In the genomic region with DNA sequence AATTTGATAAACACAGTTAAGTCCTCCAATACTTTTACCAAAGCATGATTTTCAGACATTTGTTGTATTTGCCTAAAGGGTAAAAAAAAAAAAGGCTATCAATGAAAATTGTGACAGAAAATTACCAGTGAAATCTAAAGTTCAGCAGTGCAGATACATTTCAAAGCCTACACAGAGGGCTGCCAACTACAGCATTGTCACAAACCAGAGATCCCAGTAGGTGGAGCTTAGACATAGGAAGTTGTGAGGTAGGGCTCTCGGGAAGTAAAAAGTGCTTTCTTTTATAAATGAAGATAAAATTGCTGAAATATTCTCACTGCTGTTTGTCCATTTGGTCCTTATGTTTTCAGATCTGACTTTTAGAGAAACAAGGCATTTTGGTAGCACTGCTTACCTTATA, we compare ENCODE assay signal across 24 cellular contexts.
DNase-seq lines count a peak whose midpoint lies in the region; ATAC-seq and TF ChIP-seq lines count a peak whose summit lies in the region.
"Had no signal": no experiment of that assay in that cellular context is flagged by ENCODE, and none has a peak within 500 bp of the region (broad histone marks: within the 10 kb centered on the region; RNA-seq: fewer than 3 reads in every experiment).

No MANE protein-coding gene starts in this region.

- H3K27ac ChIP-seq in SK-N-SH (ENCODE audit: low read depth in 2 of 2, low read length in 1 of 2): no peak overlapping the region; a peak in 1 of 4 replicates
- no peak overlapping the region for H3K27ac ChIP-seq in endodermal cell (ENCODE audit: low read depth, low read length)
- peak overlapping the region; percentile 55 for H3K27ac ChIP-seq in neutrophil
- H3K27ac ChIP-seq: coronary artery, VCaP had no signal

- no peaks in the 10 kb centered on the region for H3K9me3 Mint-ChIP-seq in activated T-cell treated with anti-CD3 and anti-CD28 coated beads, Interleukin-2, amount 50 U/mL, for 24 hours
- H3K9me3 Mint-ChIP-seq in activated T-cell treated with anti-CD3 and anti-CD28 coated beads, Interleukin-2, amount 50 U/mL, for 4 hours: no peaks in the 10 kb centered on the region
- no peaks in the 10 kb centered on the region for H3K9me3 Mint-ChIP-seq in endodermal cell
- H3K9me3 Mint-ChIP-seq: brain, type B pancreatic cell had no signal

- H3K79me2 ChIP-seq in SK-N-SH (ENCODE audit: insufficient read depth): peaks cover 27% of the 10 kb centered on the region

- TF ChIP-seq RAD21 in SK-N-SH (IDR thresholded peaks at IDR 0.05; ENCODE audit: low read length): 0 out of 2 replicates have a peak, but pooled peaks have one; percentile 9

- H4K20me1 ChIP-seq in SK-N-SH (ENCODE audit: insufficient read depth): 0 out of 2 replicates have a peak, but pooled peaks cover 2% of the 10 kb centered on the region

- no peak overlapping the region for H3K4me2 ChIP-seq in SK-N-SH

- peak overlapping the region; percentile 62 for H3K27ac Mint-ChIP-seq in activated T-cell treated with anti-CD3 and anti-CD28 coated beads, Interleukin-2, amount 50 U/mL, for 24 hours
- H3K27ac Mint-ChIP-seq in endodermal cell: no peak overlapping the region
- H3K27ac Mint-ChIP-seq: type B pancreatic cell had no signal

- no peaks in the 10 kb centered on the region for H3K27me3 Mint-ChIP-seq in activated T-cell treated with anti-CD3 and anti-CD28 coated beads, Interleukin-2, amount 50 U/mL, for 24 hours
- H3K27me3 Mint-ChIP-seq in activated T-cell treated with anti-CD3 and anti-CD28 coated beads, Interleukin-2, amount 50 U/mL, for 4 hours (ENCODE audit: low read depth): no peaks in the 10 kb centered on the region
- H3K27me3 Mint-ChIP-seq in endodermal cell (ENCODE audit: insufficient read depth): no peaks in the 10 kb centered on the region
- H3K27me3 Mint-ChIP-seq: brain, type B pancreatic cell had no signal

- H3K27me3 ChIP-seq in SK-N-SH (ENCODE audit: insufficient read depth): no peaks in the 10 kb centered on the region
- H3K27me3 ChIP-seq in endodermal cell (ENCODE audit: control insufficient read depth, insufficient read depth, low read length, poor library complexity, severe bottlenecking): no peaks in the 10 kb centered on the region
- H3K27me3 ChIP-seq in neutrophil: no peaks in the 10 kb centered on the region

- H3K4me1 Mint-ChIP-seq in activated T-cell treated with anti-CD3 and anti-CD28 coated beads, Interleukin-2, amount 50 U/mL, for 24 hours (ENCODE audit: low read depth): peaks cover 25% of the 10 kb centered on the region
- H3K4me1 Mint-ChIP-seq in activated T-cell treated with anti-CD3 and anti-CD28 coated beads, Interleukin-2, amount 50 U/mL, for 4 hours (ENCODE audit: low read depth): peaks cover 13% of the 10 kb centered on the region
- H3K4me1 Mint-ChIP-seq in endodermal cell: peaks cover 7% of the 10 kb centered on the region

- no peaks in the 10 kb centered on the region for H3K9me3 ChIP-seq in SK-N-SH
- H3K9me3 ChIP-seq in endodermal cell (ENCODE audit: control insufficient read depth, low read length): no peaks in the 10 kb centered on the region
- H3K9me3 ChIP-seq in neutrophil: no peaks in the 10 kb centered on the region

- POLR2A ChIA-PET in SK-N-SH (lab: Yijun Ruan, JAX): no interaction called here

- 100% methylated on average over 1 of the region's 1 CpG for WGBS in SK-N-SH (ENCODE audit: low lambda C conversion rate)
- WGBS in endodermal cell (ENCODE audit: insufficient coverage in 1 of 2, insufficient read length in 1 of 2), 2 experiments: 93% methylated on average over 1 of the region's 1 CpG; no CpG with 5 or more reads in 1 of the 2 experiments

- H3K4me1 ChIP-seq in SK-N-SH (ENCODE audit: control insufficient read depth in 1 of 2, insufficient read depth in 2 of 2, low read depth in 1 of 2, low read length in 1 of 2) (peaks cover 0 to 4% of the 10 kb centered on the region in 2 experiments; a peak in 2 of 4 replicates), endodermal cell (ENCODE audit: control insufficient read depth, insufficient read depth, low read length) (no peaks in the 10 kb centered on the region), neutrophil (ENCODE audit: control insufficient read depth in 1 of 2, insufficient read depth in 1 of 2, low read depth in 1 of 2, low read length in 1 of 2) (peaks cover 8 to 15% of the 10 kb centered on the region in 2 experiments)

- no peaks in the 10 kb centered on the region for H3F3A ChIP-seq in SK-N-SH (replicated peaks; ENCODE audit: insufficient read depth)

- peaks cover 82% of the 10 kb centered on the region for H3K36me3 Mint-ChIP-seq in activated T-cell treated with anti-CD3 and anti-CD28 coated beads, Interleukin-2, amount 50 U/mL, for 24 hours (ENCODE audit: low read depth)
- H3K36me3 Mint-ChIP-seq in activated T-cell treated with anti-CD3 and anti-CD28 coated beads, Interleukin-2, amount 50 U/mL, for 4 hours (ENCODE audit: insufficient read depth): peaks cover 34% of the 10 kb centered on the region
- peaks cover 37% of the 10 kb centered on the region for H3K36me3 Mint-ChIP-seq in endodermal cell (ENCODE audit: low read depth)

- ATAC-seq in activated T-cell treated with anti-CD3 and anti-CD28 coated beads, Interleukin-2, amount 50 U/mL, for 4 hours: no peak

- H3K4me3 ChIP-seq in SK-N-SH (ENCODE audit: low read depth in 2 of 2, low read length in 1 of 2): no peak overlapping the region
- H3K4me3 ChIP-seq in endodermal cell (ENCODE audit: low read length): no peak overlapping the region
- no peak overlapping the region for H3K4me3 ChIP-seq in neutrophil (ENCODE audit: low read depth in 1 of 2, low read length in 1 of 2)
- H3K4me3 ChIP-seq: coronary artery had no signal

- TF ChIP-seq EP300 in SK-N-SH (IDR thresholded peaks at IDR 0.05; ENCODE audit: borderline replicate concordance in 1 of 2, low read depth in 1 of 2, low read length in 1 of 2): no peak

- no peak overlapping the region for H3K4me3 Mint-ChIP-seq in activated T-cell treated with anti-CD3 and anti-CD28 coated beads, Interleukin-2, amount 50 U/mL, for 24 hours
- no peak overlapping the region for H3K4me3 Mint-ChIP-seq in activated T-cell treated with anti-CD3 and anti-CD28 coated beads, Interleukin-2, amount 50 U/mL, for 4 hours
- no peak overlapping the region for H3K4me3 Mint-ChIP-seq in endodermal cell
- H3K4me3 Mint-ChIP-seq: brain, type B pancreatic cell had no signal

- DNase-seq in activated T-cell treated with anti-CD3 and anti-CD28 coated beads, Interleukin-2, amount 50 U/mL, for 24 hours: no peak
- DNase-seq in activated T-cell treated with anti-CD3 and anti-CD28 coated beads, Interleukin-2, amount 50 U/mL, for 4 hours: no peak
- DNase-seq in SK-N-SH (no peak), endodermal cell (no peak), NCI-H526 (lab: John Stamatoyannopoulos, UW) (no peak), C1 segment of cervical spinal cord (lab: John Stamatoyannopoulos, UW) (no peak)
- DNase-seq in activated CD8-positive, alpha-beta memory T cell treated with anti-CD3 and anti-CD28 coated beads, Interleukin-2, amount 50 U/mL, for 48 hours: no peak
- DNase-seq: activated CD4-positive, alpha-beta T cell treated with anti-CD3 and anti-CD28 coated beads, Interleukin-2, amount 50 U/mL, for 1 hour; activated CD8-positive, alpha-beta memory T cell treated with anti-CD3 and anti-CD28 coated beads, Interleukin-2, amount 50 U/mL, for 4 hours; activated gamma-delta T cell; AML-193; DMS79; GOT3; mammary epithelial cell; NCI-H146; NCI-H510A treated with DMSO at 0.1 percent for 48 hours; nucleus accumbens; small intestine; stimulated activated CD4-positive, alpha-beta T cell treated with anti-CD3 and anti-CD28 coated beads, Interleukin-1b, Interleukin-23, amount 100 ng/mL, for 48 hours had no signal

- H3K36me3 ChIP-seq in SK-N-SH (replicated peaks in 1 of 2; ENCODE audit: control insufficient read depth in 1 of 2, insufficient read depth in 2 of 2, low read length in 1 of 2) (peaks cover 51 to 62% of the 10 kb centered on the region in 2 experiments), endodermal cell (ENCODE audit: control insufficient read depth, insufficient read depth, low read length) (peaks cover 77% of the 10 kb centered on the region), neutrophil (peaks cover 59% of the 10 kb centered on the region)

- no peak for TF ChIP-seq CTCF in SK-N-SH (IDR thresholded peaks at IDR 0.05)
- TF ChIP-seq CTCF in endodermal cell (conservative IDR thresholded peaks at IDR 0.05): peak; percentile 27
- no peak for TF ChIP-seq CTCF in neutrophil (IDR thresholded peaks at IDR 0.05)

- H3K9ac ChIP-seq in SK-N-SH (no peak overlapping the region), endodermal cell (ENCODE audit: extremely low read depth, low read length, poor library complexity, severe bottlenecking) (no peak overlapping the region)

- H3K9me2 ChIP-seq in SK-N-SH: no peaks in the 10 kb centered on the region

- CTCF ChIA-PET in SK-N-SH (lab: Yijun Ruan, JAX): no interaction called here

- no peak overlapping the region for H2AFZ ChIP-seq in SK-N-SH (ENCODE audit: low read depth)

TF ChIP-seq in SK-N-SH, 30 proteins besides CTCF, POLR2A, EP300 and RAD21 (continues in another document):
- TF ChIP-seq GATA2 (CRISPR knock-in tag; IDR thresholded peaks at IDR 0.05) (no peak), GABPA (IDR thresholded peaks at IDR 0.05; ENCODE audit: low read depth) (no peak), SIN3A (IDR thresholded peaks at IDR 0.05; ENCODE audit: borderline replicate concordance, low read depth, low read length) (no peak), TEAD4 (IDR thresholded peaks at IDR 0.05; ENCODE audit: borderline replicate concordance, insufficient read depth) (no peak), IRF3 (IDR thresholded peaks at IDR 0.05; ENCODE audit: low read depth, low read length) (no peak)
- TF ChIP-seq, protein P1, sequence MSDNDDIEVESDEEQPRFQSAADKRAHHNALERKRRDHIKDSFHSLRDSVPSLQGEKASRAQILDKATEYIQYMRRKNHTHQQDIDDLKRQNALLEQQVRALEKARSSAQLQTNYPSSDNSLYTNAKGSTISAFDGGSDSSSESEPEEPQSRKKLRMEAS (IDR thresholded peaks at IDR 0.05; ENCODE audit: low read depth): no peak
